In the genomic region with DNA sequence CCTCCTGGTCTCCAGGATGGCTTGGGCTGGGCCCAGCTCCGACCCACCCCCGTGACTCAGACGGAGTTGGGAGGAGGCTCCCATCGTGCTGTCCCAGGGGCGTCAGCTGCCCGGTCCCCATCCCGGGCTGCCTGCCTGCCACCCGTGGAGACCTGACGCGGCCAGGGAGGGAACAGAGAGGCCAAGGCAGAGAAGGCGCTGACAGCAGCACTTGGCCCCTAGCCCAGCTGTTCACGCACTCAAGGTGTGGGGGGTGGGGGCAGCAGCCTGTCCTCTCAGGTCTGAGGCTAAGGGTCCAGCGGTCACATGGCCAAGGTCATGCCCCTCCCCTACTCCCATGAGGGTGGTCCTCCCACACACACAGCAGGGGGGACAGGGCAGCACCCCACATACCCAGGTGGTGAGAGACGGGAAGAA, we compare ENCODE assay signal across 1 cellular context.
TF ChIP-seq lines count a peak whose summit lies in the region.

No MANE protein-coding gene starts in this region.

TF ChIP-seq in IMR-90, 13 proteins besides CTCF, POLR2A, EP300 and RAD21:
- TF ChIP-seq CEBPB (IDR thresholded peaks at IDR 0.05; ENCODE audit: low read depth, low read length) = no peak
- TF ChIP-seq, protein P1, sequence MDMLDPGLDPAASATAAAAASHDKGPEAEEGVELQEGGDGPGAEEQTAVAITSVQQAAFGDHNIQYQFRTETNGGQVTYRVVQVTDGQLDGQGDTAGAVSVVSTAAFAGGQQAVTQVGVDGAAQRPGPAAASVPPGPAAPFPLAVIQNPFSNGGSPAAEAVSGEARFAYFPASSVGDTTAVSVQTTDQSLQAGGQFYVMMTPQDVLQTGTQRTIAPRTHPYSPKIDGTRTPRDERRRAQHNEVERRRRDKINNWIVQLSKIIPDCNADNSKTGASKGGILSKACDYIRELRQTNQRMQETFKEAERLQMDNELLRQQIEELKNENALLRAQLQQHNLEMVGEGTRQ (IDR thresholded peaks at IDR 0.05; ENCODE audit: low read depth, low read length) = no peak
- TF ChIP-seq RCOR1 (IDR thresholded peaks at IDR 0.05; ENCODE audit: insufficient replicate concordance, low read length) = no peak
- TF ChIP-seq BHLHE40 (IDR thresholded peaks at IDR 0.05; ENCODE audit: low read depth, low read length) = no peak
- no peak for TF ChIP-seq RFX5 (IDR thresholded peaks at IDR 0.05; ENCODE audit: low read depth, low read length)
- no peak for TF ChIP-seq CHD1 (IDR thresholded peaks at IDR 0.05; ENCODE audit: low read depth, low read length)
- no peak for TF ChIP-seq MAZ (IDR thresholded peaks at IDR 0.05; ENCODE audit: borderline replicate concordance, low read depth, low read length)
- no peak for TF ChIP-seq MXI1 (IDR thresholded peaks at IDR 0.05; ENCODE audit: borderline replicate concordance, low read depth, low read length)
- TF ChIP-seq SMC3 (IDR thresholded peaks at IDR 0.05; ENCODE audit: low read depth, low read length) = no peak
- no peak for TF ChIP-seq MAFK (IDR thresholded peaks at IDR 0.05; ENCODE audit: low read depth, low read length)
- no peak for TF ChIP-seq NFE2L2 (IDR thresholded peaks at IDR 0.05; ENCODE audit: low read depth, low read length)
- no peak for TF ChIP-seq ELK1 (IDR thresholded peaks at IDR 0.05; ENCODE audit: borderline replicate concordance, low read depth, low read length)
- TF ChIP-seq FOS (IDR thresholded peaks at IDR 0.05; ENCODE audit: low read depth, low read length) = no peak
TF ChIP-seq in IMR-90: peak in this region for 0.
